15 cellular contexts compared by ENCODE assay signal in the genomic region with DNA sequence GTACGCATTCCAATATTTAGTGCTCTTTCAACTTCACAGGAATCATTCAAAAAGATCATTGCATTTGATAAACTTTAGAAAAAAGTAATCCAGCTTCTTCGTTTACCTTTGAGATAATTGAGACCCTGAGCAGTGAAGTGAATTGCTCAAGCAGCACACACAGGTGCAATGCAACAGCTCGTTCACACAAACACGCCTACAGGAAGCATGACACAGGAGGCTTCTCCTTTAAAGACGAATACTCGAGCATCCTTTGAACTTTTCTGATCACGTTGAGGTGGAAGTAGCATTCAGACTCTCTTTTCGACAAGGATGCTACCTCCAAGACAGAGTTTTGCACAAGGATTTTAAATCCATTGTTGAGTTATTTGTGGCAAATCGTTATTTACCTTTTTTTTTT. TPM values are rescaled to one million over a fixed set of nuclear protein-coding genes. Genes with fewer than 3 reads are reported as not detected.
DNase-seq lines count a peak whose midpoint lies in the region; ATAC-seq and TF ChIP-seq lines count a peak whose summit lies in the region.
"Had no signal": no experiment of that assay in that cellular context is flagged by ENCODE, and none has a peak within 500 bp of the region (broad histone marks: within the 10 kb centered on the region; RNA-seq: fewer than 3 reads in every experiment).

No MANE protein-coding gene starts in this region.

- H4K20me1 ChIP-seq in osteoblast (ENCODE audit: insufficient read depth, low read length) = no peaks in the 10 kb centered on the region

- peak; percentile 75 to 81 for ATAC-seq in activated naive CD4-positive, alpha-beta T cell treated with anti-CD3 and anti-CD28 coated beads, Interleukin-2, amount 50 U/mL, for 72 hours
- ATAC-seq: gastroesophageal sphincter had no signal

- H3K27me3 Mint-ChIP-seq in T-helper 1 cell treated with Interleukin-12 subunit alpha and Interleukin-12 subunit beta and Interleukin-4 antibody, amounts not matched to agents 30 μg/mL and 1 μg/mL, for 36 hours (ENCODE audit: low read depth) = peaks cover 3% of the 10 kb centered on the region

- no peak overlapping the region for H2AFZ ChIP-seq in osteoblast (ENCODE audit: low read length)

- H3K4me1 Mint-ChIP-seq in T-helper 1 cell treated with Interleukin-12 subunit alpha and Interleukin-12 subunit beta and Interleukin-4 antibody, amounts not matched to agents 30 μg/mL and 1 μg/mL, for 36 hours (ENCODE audit: low read depth) = peaks cover 9% of the 10 kb centered on the region

- no peak overlapping the region for H3K4me3 ChIP-seq in osteoblast (ENCODE audit: insufficient read depth, low read length)
- H3K4me3 ChIP-seq: gastroesophageal sphincter, left ventricle myocardium inferior, skin epidermis had no signal

- H3K4me2 ChIP-seq in osteoblast (ENCODE audit: insufficient read depth, low read length) = no peak overlapping the region

- TF ChIP-seq CTCF in osteoblast (IDR thresholded peaks at IDR 0.05; ENCODE audit: extremely low read depth, low read depth, low read length) = no peak

- H3K27ac ChIP-seq in osteoblast (ENCODE audit: low read depth, low read length) = no peak overlapping the region
- H3K27ac ChIP-seq: gastroesophageal sphincter, left ventricle myocardium inferior, skin epidermis had no signal

- peaks cover 18% of the 10 kb centered on the region for H3K4me1 ChIP-seq in osteoblast (ENCODE audit: insufficient read depth, low read length)

- no peaks in the 10 kb centered on the region for H3K27me3 ChIP-seq in osteoblast (ENCODE audit: insufficient read depth, low read length)
- H3K27me3 ChIP-seq: gastroesophageal sphincter had no signal

- no peaks in the 10 kb centered on the region for H3K79me2 ChIP-seq in osteoblast (ENCODE audit: insufficient read depth, low read length)

- H3K27ac Mint-ChIP-seq in T-helper 1 cell treated with Interleukin-12 subunit alpha and Interleukin-12 subunit beta and Interleukin-4 antibody, amounts not matched to agents 30 μg/mL and 1 μg/mL, for 36 hours = peak overlapping the region; percentile 49
- no peak overlapping the region for H3K27ac Mint-ChIP-seq in activated naive CD4-positive, alpha-beta T cell treated with anti-CD3 and anti-CD28 coated beads, Interleukin-2, amount 50 U/mL, for 72 hours

- H3K36me3 ChIP-seq in osteoblast (ENCODE audit: insufficient read depth, low read length) = no peaks in the 10 kb centered on the region
- H3K36me3 ChIP-seq: gastroesophageal sphincter, left ventricle myocardium inferior had no signal

- no peaks in the 10 kb centered on the region for H3K9me3 ChIP-seq in osteoblast (ENCODE audit: low read depth, low read length)
- H3K9me3 ChIP-seq: gastroesophageal sphincter, left ventricle myocardium inferior had no signal

- no peaks in the 10 kb centered on the region for H3K9me3 Mint-ChIP-seq in T-helper 1 cell treated with Interleukin-12 subunit alpha and Interleukin-12 subunit beta and Interleukin-4 antibody, amounts not matched to agents 30 μg/mL and 1 μg/mL, for 36 hours
- H3K9me3 Mint-ChIP-seq in activated naive CD4-positive, alpha-beta T cell treated with anti-CD3 and anti-CD28 coated beads, Interleukin-2, amount 50 U/mL, for 72 hours = no peaks in the 10 kb centered on the region

- no peak overlapping the region for H3K4me3 Mint-ChIP-seq in T-helper 1 cell treated with Interleukin-12 subunit alpha and Interleukin-12 subunit beta and Interleukin-4 antibody, amounts not matched to agents 30 μg/mL and 1 μg/mL, for 36 hours

- H3K36me3 Mint-ChIP-seq in T-helper 1 cell treated with Interleukin-12 subunit alpha and Interleukin-12 subunit beta and Interleukin-4 antibody, amounts not matched to agents 30 μg/mL and 1 μg/mL, for 36 hours (ENCODE audit: low read depth) = no peaks in the 10 kb centered on the region
- no peaks in the 10 kb centered on the region for H3K36me3 Mint-ChIP-seq in activated naive CD4-positive, alpha-beta T cell treated with anti-CD3 and anti-CD28 coated beads, Interleukin-2, amount 50 U/mL, for 72 hours

- peak; percentile 68 for DNase-seq in activated effector memory CD4-positive, alpha-beta T cell treated with anti-CD3 and anti-CD28 coated beads, Interleukin-2, amount 50 U/mL, for 16 hours
- DNase-seq in activated effector memory CD4-positive, alpha-beta T cell treated with Interleukin-2 at 50 U/mL for 16 hours = no peak
- no peak for DNase-seq in activated naive CD4-positive, alpha-beta T cell treated with anti-CD3 and anti-CD28 coated beads, Interleukin-2, amount 50 U/mL, for 72 hours (ENCODE audit: low spot score in 2 of 2)
- peak; percentile 15 to 56 for DNase-seq in stimulated activated CD4-positive, alpha-beta T cell treated with anti-CD3 and anti-CD28 coated beads, Interleukin-4, amount 100 ng/mL, for 4 hours
- no peak for DNase-seq in NCI-H1105 treated with DMSO at 0.1 percent for 48 hours (lab: John Stamatoyannopoulos, UW)
- no peak for DNase-seq in osteoblast (ENCODE audit: insufficient read length, low spot score, missing footprints)
- no peak for DNase-seq in H4 (ENCODE audit: low spot score)
- DNase-seq: amygdala, left ventricle myocardium inferior, MV-4-11, NCI-H82, substantia nigra had no signal

RNA-seq across cellular contexts. Expression of gene RSU1, which starts 18.0 kb away (rescaled TPM):
- total RNA-seq in activated naive CD4-positive, alpha-beta T cell treated with anti-CD3 and anti-CD28 coated beads, Interleukin-2, amount 50 U/mL, for 72 hours = 10 to 100 TPM; 50.9 to 52.0 TPM
- 94.1 and 100 TPM in 2 replicates for total RNA-seq in osteoblast
- total RNA-seq in H4 (2014; rRNA removed; shearing (Covaris generic)) = 36.6 and 44.1 TPM in 2 replicates

Comparison
In these comparisons a context has a peak if more than half of its experiments do, and no peak if none do; other contexts are left out.
1. DNase-seq: peak in activated effector memory CD4-positive, alpha-beta T cell treated with anti-CD3 and anti-CD28 coated beads, Interleukin-2, amount 50 U/mL, for 16 hours (single experiment) and stimulated activated CD4-positive, alpha-beta T cell treated with anti-CD3 and anti-CD28 coated beads, Interleukin-4, amount 100 ng/mL, for 4 hours (2 of 2); none in activated effector memory CD4-positive, alpha-beta T cell treated with Interleukin-2 at 50 U/mL for 16 hours (single experiment), activated naive CD4-positive, alpha-beta T cell treated with anti-CD3 and anti-CD28 coated beads, Interleukin-2, amount 50 U/mL, for 72 hours (0 of 2), NCI-H1105 treated with DMSO at 0.1 percent for 48 hours (single experiment), osteoblast (single experiment) and H4 (single experiment).